13 cellular contexts compared by ENCODE assay signal in the genomic region with DNA sequence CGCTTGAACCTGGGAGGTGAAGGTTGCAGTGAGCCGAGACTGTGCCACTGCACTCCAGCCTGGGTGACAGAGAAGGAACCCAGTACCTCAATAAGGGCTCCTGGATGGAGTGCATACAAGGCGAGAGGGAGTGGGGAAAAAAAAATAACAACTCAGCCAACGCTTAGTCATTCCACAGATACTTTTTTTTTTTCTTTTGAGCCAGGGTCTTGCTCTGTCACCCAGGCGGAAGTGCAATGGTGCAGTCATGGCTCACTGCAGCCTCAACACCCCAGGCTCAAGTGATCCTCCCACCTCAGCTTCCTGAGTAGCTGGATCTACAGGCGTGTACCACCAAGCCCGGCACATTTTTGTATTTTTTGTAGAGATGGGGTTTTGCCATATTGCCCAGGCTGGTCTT. TPM values are rescaled to one million over a fixed set of nuclear protein-coding genes. Genes with fewer than 3 reads are reported as not detected.
DNase-seq lines count a peak whose midpoint lies in the region; ATAC-seq, FAIRE-seq and TF ChIP-seq lines count a peak whose summit lies in the region.
"Had no signal": no experiment of that assay in that cellular context is flagged by ENCODE, and none has a peak within 500 bp of the region (broad histone marks: within the 10 kb centered on the region; RNA-seq: fewer than 3 reads in every experiment).

No MANE protein-coding gene starts in this region.

- no peak for FAIRE-seq in kidney (lab: Jason Lieb, UNC)
- FAIRE-seq: D721Med had no signal

- no peaks in the 10 kb centered on the region for H3K36me3 Mint-ChIP-seq in mesothelial cell of epicardium

- H3K27me3 Mint-ChIP-seq in mesothelial cell of epicardium (ENCODE audit: low read depth): no peaks in the 10 kb centered on the region

- H3K9me3 ChIP-seq in adipocyte (ENCODE audit: control insufficient read depth, low read length) (no peaks in the 10 kb centered on the region), kidney (ENCODE audit: control insufficient read depth in 1 of 2, low read length in 2 of 2) (no peaks in the 10 kb centered on the region)
- H3K9me3 ChIP-seq: HAP-1 had no signal

- no peak overlapping the region for H3K9ac ChIP-seq in adipocyte (ENCODE audit: low read length)
- no peak overlapping the region for H3K9ac ChIP-seq in kidney (ENCODE audit: low read length in 2 of 2)

- H3K4me1 Mint-ChIP-seq in mesothelial cell of epicardium: peaks cover 28% of the 10 kb centered on the region

- peaks cover under 1% of the 10 kb centered on the region for H3K27me3 ChIP-seq in adipocyte (replicated peaks; ENCODE audit: control insufficient read depth, insufficient read depth, low read length)

- H3K4me3 ChIP-seq in adipocyte (ENCODE audit: low read length) (no peak overlapping the region), kidney (ENCODE audit: low read length in 2 of 2) (no peak overlapping the region)
- H3K4me3 ChIP-seq: HAP-1 had no signal

- ATAC-seq in HG03175 (IDR thresholded peaks at IDR 0.05; ENCODE audit: unreplicated experiment) (peak; percentile 74), HG03280 (IDR thresholded peaks at IDR 0.05; ENCODE audit: unreplicated experiment) (no peak)
- ATAC-seq: activated T-cell treated with anti-CD3 and anti-CD28 coated beads, Interleukin-2, amount 50 U/mL, for 4 hours had no signal

- DNase-seq in GM03348 (ENCODE audit: low spot score): peak; percentile 37
- peak; percentile 21 for DNase-seq in adipocyte (ENCODE audit: low read depth)
- no peak for DNase-seq in mesothelial cell of epicardium (ENCODE audit: low spot score in 2 of 2, unreplicated experiment in 2 of 2)
- DNase-seq in COLO668 (lab: John Stamatoyannopoulos, UW; ENCODE audit: unreplicated experiment): no peak
- DNase-seq in kidney: no peak
- no peak for DNase-seq in anterior cingulate cortex (lab: John Stamatoyannopoulos, UW)
- DNase-seq: activated T-cell treated with anti-CD3 and anti-CD28 coated beads, Interleukin-2, amount 50 U/mL, for 4 hours; NCI-H2081; stimulated activated CD4-positive, alpha-beta T cell treated with anti-CD3 and anti-CD28 coated beads, Interleukin-12 subunit alpha, Interleukin-12 subunit beta, amount 100 ng/mL, for 4 hours had no signal

- H3K36me3 ChIP-seq in adipocyte (ENCODE audit: control insufficient read depth, insufficient read depth, low read length, severe bottlenecking) (no peaks in the 10 kb centered on the region), kidney (ENCODE audit: control insufficient read depth in 1 of 2, insufficient read depth in 2 of 2, low read length in 2 of 2) (no peaks in the 10 kb centered on the region)
- H3K36me3 ChIP-seq: HAP-1 had no signal

- H3K27ac Mint-ChIP-seq in mesothelial cell of epicardium: peak overlapping the region; percentile 25

- H3K27ac ChIP-seq in kidney (ENCODE audit: low read depth in 2 of 2, low read length in 2 of 2): no peak overlapping the region

- no peak overlapping the region for H3K4me3 Mint-ChIP-seq in mesothelial cell of epicardium
- H3K4me3 Mint-ChIP-seq: activated T-cell treated with anti-CD3 and anti-CD28 coated beads, Interleukin-2, amount 50 U/mL, for 4 hours had no signal

- TF ChIP-seq CTCF in mesothelial cell of epicardium (IDR thresholded peaks at IDR 0.05; ENCODE audit: unreplicated experiment) (no peak), kidney (IDR thresholded peaks at IDR 0.05; ENCODE audit: borderline replicate concordance, extremely low read depth, insufficient read depth) (no peak)

- peaks cover 44% of the 10 kb centered on the region for H3K4me1 ChIP-seq in adipocyte (ENCODE audit: control insufficient read depth, insufficient read depth, low read length)
- H3K4me1 ChIP-seq in kidney (ENCODE audit: control insufficient read depth in 1 of 2, insufficient read depth in 1 of 2, low read depth in 1 of 2, low read length in 2 of 2): peaks cover 4 to 10% of the 10 kb centered on the region in 2 donors
- H3K4me1 ChIP-seq: HAP-1 had no signal

- no peaks in the 10 kb centered on the region for H3K9me3 Mint-ChIP-seq in mesothelial cell of epicardium
- H3K9me3 Mint-ChIP-seq: activated T-cell treated with anti-CD3 and anti-CD28 coated beads, Interleukin-2, amount 50 U/mL, for 4 hours had no signal

- intact Hi-C loops in kidney (cut with DNase I): loop anchor here (10.0 kb wide), 1 partner anchor 436 kb away; no protein-coding TSS in a partner anchor

RNA-seq across cellular contexts. Expression of a gene that starts 59.5 kb away (rescaled TPM):
- total RNA-seq in mesothelial cell of epicardium (0.22 TPM in 1 of 3 replicates, not detected in the others), kidney (11.0 TPM)
- 6.8 TPM for polyA plus RNA-seq in kidney (ENCODE audit: insufficient read depth, low read depth, low replicate concordance)
- total RNA-seq: activated T-cell treated with anti-CD3 and anti-CD28 coated beads, Interleukin-2, amount 50 U/mL, for 4 hours had no signal

Comparison
In these comparisons a context has a peak if more than half of its experiments do, and no peak if none do; other contexts are left out.
1. DNase-seq: peak in GM03348 (single experiment) and adipocyte (single experiment); none in mesothelial cell of epicardium (0 of 2), COLO668 (single experiment), kidney (single experiment) and anterior cingulate cortex (0 of 58).